Comparison of ENCODE assay signal across 8 cellular contexts in the genomic region with DNA sequence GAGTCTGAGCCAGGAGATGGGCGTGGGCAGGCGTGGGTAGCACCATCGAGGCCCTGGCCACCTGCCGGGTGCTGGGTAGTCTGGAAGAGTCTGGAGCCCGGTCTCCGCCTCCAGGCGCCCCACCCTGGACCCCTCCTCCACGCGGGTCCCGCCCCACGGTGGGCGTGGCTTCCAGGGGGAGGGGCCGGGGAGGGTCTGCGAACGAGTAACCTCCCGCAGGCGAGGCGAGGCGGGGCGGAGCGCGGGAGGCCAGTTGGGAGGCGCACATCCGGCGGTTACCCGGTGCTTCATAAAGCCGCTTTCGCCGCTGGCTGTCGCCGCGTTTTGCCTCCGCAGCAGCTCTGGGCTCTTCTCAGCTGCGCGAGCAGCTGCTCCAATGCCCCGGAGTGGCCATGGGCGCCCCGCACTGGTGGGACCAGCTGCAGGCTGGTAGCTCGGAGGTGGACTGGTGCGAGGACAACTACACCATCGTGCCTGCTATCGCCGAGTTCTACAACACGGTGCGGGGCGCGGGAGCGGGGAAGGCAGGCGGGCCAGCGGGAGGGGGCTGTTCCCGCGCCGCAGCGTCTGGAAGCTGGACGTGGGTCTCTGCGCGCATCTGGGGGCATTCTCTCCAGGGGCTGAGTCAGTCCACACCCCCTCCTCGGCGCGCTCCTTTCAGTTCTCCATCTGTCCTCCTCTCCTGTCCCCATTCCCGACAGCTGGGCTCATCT.
A peak's percentile ranks its signal among the peaks of the same experiment; 100 is the strongest.
DNase-seq lines count a peak whose midpoint lies in the region; ATAC-seq lines count a peak whose summit lies in the region.

TSS of gene ACER2 (plus strand) at position 317 of the 713 bp plus-strand sequence. CDS start at position 393, 76 bp downstream.

- DNase-seq in CMK (ENCODE audit: low read depth) (peak; percentile 52), NCI-H82 treated with DMSO at 0.1 percent for 48 hours (lab: John Stamatoyannopoulos, UW; ENCODE audit: unreplicated experiment) (peak; percentile 69), medulla oblongata (ENCODE audit: extremely low spot score) (peak; percentile 94)
- peak; percentile 81 to 94 for DNase-seq in activated CD8-positive, alpha-beta memory T cell treated with anti-CD3 and anti-CD28 coated beads for 1 hour (ENCODE audit: extremely low read depth in 1 of 2, low read depth in 1 of 2)
- peak; percentile 98 for DNase-seq in effector CD8-positive, alpha-beta T cell (lab: John Stamatoyannopoulos, UW)
- DNase-seq in stimulated activated CD4-positive, alpha-beta T cell treated with anti-CD3 and anti-CD28 coated beads, TNF-alpha, amount 100 ng/mL, for 48 hours (ENCODE audit: low read depth in 3 of 3) = peak; percentile 86 to 92 (median 91)

- ATAC-seq in GM19452 (IDR thresholded peaks at IDR 0.05; ENCODE audit: unreplicated experiment) = peak; percentile 97
- peak; percentile 86 for ATAC-seq in HG03575 (IDR thresholded peaks at IDR 0.05; ENCODE audit: extremely low read depth, insufficient number of reproducible peaks, low FRiP score, unreplicated experiment)

Comparison
In these comparisons a context has a peak if more than half of its experiments do, and no peak if none do; other contexts are left out.
1. Peak in every context shown above with its lines: DNase-seq and ATAC-seq.